8 cellular contexts compared by ENCODE assay signal in genomic region chr3:52054689-52055511, GRCh38. TPM values are rescaled to one million over a fixed set of nuclear protein-coding genes. Genes with fewer than 3 reads are reported as not detected.
DNase-seq lines count a peak whose midpoint lies in the region; ATAC-seq, FAIRE-seq and TF ChIP-seq lines count a peak whose summit lies in the region.

No MANE protein-coding gene starts in this region.

- H3K36me3 ChIP-seq in astrocyte (ENCODE audit: insufficient read depth, low read length), result peaks cover 10% of the 10 kb centered on the region
- peaks cover 0 to 30% of the 10 kb centered on the region in 2 donors for H3K36me3 ChIP-seq in left lung

- no peaks in the 10 kb centered on the region for H3K9me3 Mint-ChIP-seq in CD4-positive, alpha-beta T cell
- no peaks in the 10 kb centered on the region for H3K9me3 Mint-ChIP-seq in astrocyte (ENCODE audit: unreplicated experiment)
- no peaks in the 10 kb centered on the region for H3K9me3 Mint-ChIP-seq in stimulated activated naive CD8-positive, alpha-beta T cell treated with anti-CD3 and anti-CD28 coated beads, Interleukin-15, Interleukin-2, amounts not matched to agents 100 ng/mL and 50 ng/mL, for 24 hours

- H3K27me3 Mint-ChIP-seq in CD4-positive, alpha-beta T cell, result no peaks in the 10 kb centered on the region
- H3K27me3 Mint-ChIP-seq in astrocyte (ENCODE audit: low read depth, unreplicated experiment), result peaks cover 9% of the 10 kb centered on the region
- H3K27me3 Mint-ChIP-seq in stimulated activated naive CD8-positive, alpha-beta T cell treated with anti-CD3 and anti-CD28 coated beads, Interleukin-15, Interleukin-2, amounts not matched to agents 100 ng/mL and 50 ng/mL, for 24 hours, result no peaks in the 10 kb centered on the region

- intact Hi-C loops in CD4-positive, alpha-beta T cell (cut with DNase I, micrococcal nuclease), result loop anchor here (2.0 to 5.0 kb wide), 5 partner anchors 52 to 482 kb away; partner anchors contain the start of genes ALAS1 (in 1 of the 2), TEX264 (in 1 of the 2) and UQCC5 (in 1 of the 2)
- intact Hi-C loops in left lung (cut with DNase I), result loop anchor here in 1 of 2 donors (2.0 kb wide), 1 partner anchor 48 kb away; no protein-coding TSS in a partner anchor

- no peak for ATAC-seq in CD4-positive, alpha-beta T cell (ENCODE audit: poor library complexity)
- ATAC-seq in left lung, result no peak

- H3K4me1 ChIP-seq in astrocyte (ENCODE audit: insufficient read depth, low read length) (peaks cover 42% of the 10 kb centered on the region), left lung (peaks cover 39 to 76% of the 10 kb centered on the region in 2 donors)

- no peaks in the 10 kb centered on the region for H3K27me3 ChIP-seq in CD4-positive, alpha-beta T cell (ENCODE audit: control insufficient read depth, insufficient read depth, low read length)
- H3K27me3 ChIP-seq in astrocyte (ENCODE audit: insufficient read depth, low read length) (no peaks in the 10 kb centered on the region), left lung (no peaks in the 10 kb centered on the region)

- H3K27ac ChIP-seq in CD4-positive, alpha-beta T cell (ENCODE audit: low read depth, low read length), result peak overlapping the region; percentile 76
- H3K27ac ChIP-seq in astrocyte (ENCODE audit: low read depth, low read length) (peak overlapping the region; percentile 77), left lung (peak overlapping the region; percentile 82 to 85)

- H3K9ac ChIP-seq in astrocyte (ENCODE audit: low read length), result peak overlapping the region; percentile 92

- peak overlapping the region; percentile 89 for H3K27ac Mint-ChIP-seq in CD4-positive, alpha-beta T cell
- H3K27ac Mint-ChIP-seq in astrocyte (ENCODE audit: unreplicated experiment), result peak overlapping the region; percentile 62
- H3K27ac Mint-ChIP-seq in stimulated activated naive CD8-positive, alpha-beta T cell treated with anti-CD3 and anti-CD28 coated beads, Interleukin-15, Interleukin-2, amounts not matched to agents 100 ng/mL and 50 ng/mL, for 24 hours, result peak overlapping the region; percentile 83

- H3K4me2 ChIP-seq in astrocyte (ENCODE audit: low read length), result peak overlapping the region; percentile 89

- peak overlapping the region; percentile 94 for H3K4me3 Mint-ChIP-seq in CD4-positive, alpha-beta T cell
- H3K4me3 Mint-ChIP-seq in astrocyte (ENCODE audit: unreplicated experiment), result peak overlapping the region; percentile 89
- peak overlapping the region; percentile 88 for H3K4me3 Mint-ChIP-seq in stimulated activated naive CD8-positive, alpha-beta T cell treated with anti-CD3 and anti-CD28 coated beads, Interleukin-15, Interleukin-2, amounts not matched to agents 100 ng/mL and 50 ng/mL, for 24 hours

- no peaks in the 10 kb centered on the region for H3K9me3 ChIP-seq in CD4-positive, alpha-beta T cell (ENCODE audit: control insufficient read depth, low read length)
- H3K9me3 ChIP-seq in astrocyte (ENCODE audit: insufficient read depth, low read depth, low read length), result no peaks in the 10 kb centered on the region
- H3K9me3 ChIP-seq in left lung, result no peaks in the 10 kb centered on the region

- FAIRE-seq in astrocyte (lab: Jason Lieb, UNC), result no peak

- H2AFZ ChIP-seq in astrocyte (ENCODE audit: low read depth, low read length), result peak overlapping the region; percentile 68

- peak overlapping the region; percentile 91 for H3K4me3 ChIP-seq in NB4 (ENCODE audit: low read depth, low read length)
- H3K4me3 ChIP-seq in astrocyte (ENCODE audit: insufficient read depth, low read depth, low read length), result peak overlapping the region; percentile 98
- H3K4me3 ChIP-seq in left lung, result peak overlapping the region; percentile 80 to 94

- POLR2A ChIA-PET in CD4-positive, alpha-beta T cell (lab: Charles Lee), result interaction anchor here (1.1 to 2.9 kb wide), 2 partner anchors 59 to 72 kb away, joined by 3 to 13 read pairs; partner anchors contain the start of genes ACY1 and RPL29

- no peak for TF ChIP-seq POLR2A in NB4 (IDR thresholded peaks at IDR 0.05; ENCODE audit: extremely low read depth, insufficient read length)

- H3K4me1 Mint-ChIP-seq in CD4-positive, alpha-beta T cell (ENCODE audit: low read depth), result peaks cover 49% of the 10 kb centered on the region
- H3K4me1 Mint-ChIP-seq in astrocyte (ENCODE audit: low read depth, unreplicated experiment), result peaks cover 32% of the 10 kb centered on the region
- H3K4me1 Mint-ChIP-seq in stimulated activated naive CD8-positive, alpha-beta T cell treated with anti-CD3 and anti-CD28 coated beads, Interleukin-15, Interleukin-2, amounts not matched to agents 100 ng/mL and 50 ng/mL, for 24 hours (ENCODE audit: low read depth), result peaks cover 56% of the 10 kb centered on the region

- TF ChIP-seq CTCF in CD4-positive, alpha-beta T cell (IDR thresholded peaks at IDR 0.05), result peak; percentile 35
- TF ChIP-seq CTCF in NB4 (IDR thresholded peaks at IDR 0.05; ENCODE audit: low read depth, low read length) (peak; percentile 46), astrocyte (IDR thresholded peaks at IDR 0.05; ENCODE audit: insufficient read depth, low read depth, low read length) (peak; percentile 19), left lung (IDR thresholded peaks at IDR 0.05) (peak in 1 of 2 donors; percentile 18)

- peaks cover 66% of the 10 kb centered on the region for H3K79me2 ChIP-seq in astrocyte (ENCODE audit: insufficient read depth, low read length)

- peaks cover 52% of the 10 kb centered on the region for H3K36me3 Mint-ChIP-seq in CD4-positive, alpha-beta T cell (ENCODE audit: low read depth)
- peaks cover 8% of the 10 kb centered on the region for H3K36me3 Mint-ChIP-seq in astrocyte (ENCODE audit: low read depth, unreplicated experiment)
- peaks cover 16% of the 10 kb centered on the region for H3K36me3 Mint-ChIP-seq in stimulated activated naive CD8-positive, alpha-beta T cell treated with anti-CD3 and anti-CD28 coated beads, Interleukin-15, Interleukin-2, amounts not matched to agents 100 ng/mL and 50 ng/mL, for 24 hours (ENCODE audit: low read depth)

- H4K20me1 ChIP-seq in astrocyte (ENCODE audit: insufficient read depth, low read length), result peaks cover 19% of the 10 kb centered on the region

- CTCF ChIA-PET in CD4-positive, alpha-beta T cell (lab: Charles Lee), result interaction anchor here (1.7 to 2.1 kb wide), 2 partner anchors 66 to 68 kb away, joined by 6 to 10 read pairs; no protein-coding TSS in a partner anchor

- peak in 3 of 10 experiments; percentile 5 to 13 (median 12) for DNase-seq in CD4-positive, alpha-beta T cell
- peak; percentile 52 for DNase-seq in NB4 (ENCODE audit: low read depth)
- no peak for DNase-seq in astrocyte (ENCODE audit: low read depth)
- no peak for DNase-seq in left lung
- DNase-seq in effector CD8-positive, alpha-beta T cell (lab: John Stamatoyannopoulos, UW), result no peak
- no peak for DNase-seq in DMS153 treated with DMSO at 0.1 percent for 48 hours (lab: John Stamatoyannopoulos, UW; ENCODE audit: unreplicated experiment)
- DNase-seq in epidermal melanocyte (ENCODE audit: insufficient read length, low spot score), result no peak

RNA-seq across cellular contexts. Expression of gene DUSP7, which starts 1.5 kb away (rescaled TPM):
- total RNA-seq in CD4-positive, alpha-beta T cell, result 1 to 10 TPM; 4.8 to 5.2 TPM
- total RNA-seq in astrocyte, result 24.2 and 24.9 TPM in 2 replicates
- total RNA-seq in left lung, result 10 to 100 TPM; 35.9 to 38.3 TPM

RNA-seq across cellular contexts. Expression of gene RPL29, which starts 59.2 kb away (rescaled TPM):
- 1,000 to 10,000 TPM; 1,843 to 1,901 TPM for total RNA-seq in CD4-positive, alpha-beta T cell
- total RNA-seq in astrocyte (768 and 872 TPM in 2 replicates), left lung (100 to 1,000 TPM; 854 to 981 TPM)
